In genomic region chr1:201597551-201598230, GRCh38 we compare ENCODE assay signal across 10 cellular contexts. TPM values are rescaled to one million over a fixed set of nuclear protein-coding genes. Genes with fewer than 3 reads are reported as not detected.
DNase-seq lines count a peak whose midpoint lies in the region; ATAC-seq and TF ChIP-seq lines count a peak whose summit lies in the region.
"Had no signal": no experiment of that assay in that cellular context is flagged by ENCODE, and none has a peak within 500 bp of the region (broad histone marks: within the 10 kb centered on the region; RNA-seq: fewer than 3 reads in every experiment).

No MANE protein-coding gene starts in this region.

- H3K27me3 ChIP-seq in BE2C (no peaks in the 10 kb centered on the region), RWPE2 (ENCODE audit: insufficient read depth, poor library complexity, severe bottlenecking) (no peaks in the 10 kb centered on the region)

- intact Hi-C loops in left colon (cut with DNase I, micrococcal nuclease) = no loop called here

- peak overlapping the region; percentile 83 for H3K27ac ChIP-seq in RWPE2 (ENCODE audit: poor library complexity, severe bottlenecking)

- TF ChIP-seq CTCF in BE2C (IDR thresholded peaks at IDR 0.05; ENCODE audit: low read depth, low read length) = no peak
- TF ChIP-seq CTCF in RWPE2 (IDR thresholded peaks at IDR 0.05; ENCODE audit: poor library complexity, severe bottlenecking) = no peak

- peak; percentile 61 for DNase-seq in BE2C
- DNase-seq in NCI-H1092 treated with DMSO at 0.1 percent for 48 hours (lab: John Stamatoyannopoulos, UW) = peak; percentile 86
- peak; percentile 90 for DNase-seq in RWPE2 (ENCODE audit: low spot score)
- peak; percentile 84 to 93 for DNase-seq in left colon
- no peak for DNase-seq in foreskin melanocyte
- DNase-seq: activated CD4-positive, alpha-beta memory T cell treated with anti-CD3 and anti-CD28 coated beads for 36 hours; naive thymus-derived CD4-positive, alpha-beta T cell had no signal

- H3K4me1 ChIP-seq in BE2C (peaks cover 37% of the 10 kb centered on the region), RWPE2 (ENCODE audit: insufficient read depth, poor library complexity, severe bottlenecking) (peaks cover 24% of the 10 kb centered on the region)

- no peak overlapping the region for H3K4me3 ChIP-seq in BE2C (ENCODE audit: low read depth, low read length)
- no peak overlapping the region for H3K4me3 ChIP-seq in RWPE2 (ENCODE audit: severe bottlenecking)

- no peaks in the 10 kb centered on the region for H3K9me3 ChIP-seq in BE2C
- H3K9me3 ChIP-seq in RWPE2 (ENCODE audit: severe bottlenecking) = no peaks in the 10 kb centered on the region

- no peaks in the 10 kb centered on the region for H3K36me3 ChIP-seq in BE2C
- H3K36me3 ChIP-seq in RWPE2 (ENCODE audit: low read depth) = no peaks in the 10 kb centered on the region

- ATAC-seq in RWPE2 (ENCODE audit: low read depth) = peak; percentile 77
- ATAC-seq in left colon = peak; percentile 96
- no peak for ATAC-seq in HG03469 (IDR thresholded peaks at IDR 0.05; ENCODE audit: unreplicated experiment)
- ATAC-seq in GM21526 (IDR thresholded peaks at IDR 0.05; ENCODE audit: low FRiP score, unreplicated experiment) = no peak
- ATAC-seq in HG03045 (IDR thresholded peaks at IDR 0.05; ENCODE audit: unreplicated experiment) = no peak
- ATAC-seq: naive thymus-derived CD4-positive, alpha-beta T cell had no signal

RNA-seq across cellular contexts. Expression of gene NAV1, which starts 58.8 kb away (rescaled TPM):
- 41.3 TPM for polyA plus RNA-seq in BE2C (2012; ENCODE audit: insufficient read depth, insufficient read length, low read depth)
- 10 to 100 TPM; 13.6 to 25.1 TPM for total RNA-seq in left colon

Comparison
In these comparisons a context has a peak if more than half of its experiments do, and no peak if none do; other contexts are left out.
1. ATAC-seq: peak in RWPE2 (single experiment) and left colon (single experiment); none in HG03469 (single experiment), GM21526 (single experiment) and HG03045 (single experiment).